ENCODE assay signal across 17 cellular contexts in the genomic region with DNA sequence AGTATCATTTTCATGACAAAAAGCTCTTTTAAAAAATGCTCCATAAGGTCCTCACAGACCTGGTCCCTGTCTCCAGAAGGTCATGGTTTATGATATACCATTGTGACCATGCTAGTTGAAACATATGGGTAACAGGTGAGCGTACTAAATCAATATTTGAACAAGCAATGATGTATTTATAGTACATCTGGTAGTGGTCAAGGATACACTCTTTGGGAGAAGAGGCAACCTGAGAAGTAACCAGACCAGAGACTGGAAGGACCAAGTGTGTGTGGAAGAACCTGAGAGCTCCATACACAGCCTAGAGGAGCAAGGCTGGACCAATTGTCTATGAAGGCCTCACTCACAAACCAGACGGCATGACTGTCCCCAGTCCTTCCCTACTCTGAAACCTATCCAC. TPM values are rescaled to one million over a fixed set of nuclear protein-coding genes. Genes with fewer than 3 reads are reported as not detected.
A peak's percentile ranks its signal among the peaks of the same experiment; 100 is the strongest.
DNase-seq lines count a peak whose midpoint lies in the region; ATAC-seq, FAIRE-seq and TF ChIP-seq lines count a peak whose summit lies in the region.
"Had no signal": no experiment of that assay in that cellular context is flagged by ENCODE, and none has a peak within 500 bp of the region (broad histone marks: within the 10 kb centered on the region; RNA-seq: fewer than 3 reads in every experiment).

No MANE protein-coding gene starts in this region.

- no peak for FAIRE-seq in frontal cortex (lab: Jason Lieb, UNC)
- FAIRE-seq: endothelial cell of umbilical vein, kidney had no signal

- H3K27ac Mint-ChIP-seq in HFFc6, result peak overlapping the region; percentile 42; the same call in 1 of the 2 replicates
- H3K27ac Mint-ChIP-seq: activated CD8-positive, alpha-beta T cell treated with anti-CD3 and anti-CD28 coated beads for 36 hours; activated T-helper 1 cell treated with anti-CD3 and anti-CD28 coated beads, Interleukin-12 subunit alpha, Interleukin-12 subunit beta, Interleukin-2, Interleukin-4 antibody, amounts not matched to agents 30 ng/mL and 10 ng/mL and 1 ng/mL, durations not matched to agents 14 hours and 24 hours and 36 hours had no signal

- H3K36me3 ChIP-seq in RWPE2 (ENCODE audit: low read depth) (peaks cover 21% of the 10 kb centered on the region), smooth muscle cell (ENCODE audit: low read depth) (no peaks in the 10 kb centered on the region)

- no peaks in the 10 kb centered on the region for H3K27me3 Mint-ChIP-seq in HFFc6 (ENCODE audit: insufficient read depth)

- H3K9me3 Mint-ChIP-seq in HFFc6, result no peaks in the 10 kb centered on the region
- H3K9me3 Mint-ChIP-seq: activated CD8-positive, alpha-beta T cell treated with anti-CD3 and anti-CD28 coated beads for 36 hours; activated T-helper 1 cell treated with anti-CD3 and anti-CD28 coated beads, Interleukin-12 subunit alpha, Interleukin-12 subunit beta, Interleukin-2, Interleukin-4 antibody, amounts not matched to agents 30 ng/mL and 10 ng/mL and 1 ng/mL, durations not matched to agents 14 hours and 24 hours and 36 hours had no signal

- H3K9ac ChIP-seq in smooth muscle cell (ENCODE audit: low read depth), result no peak overlapping the region
- H3K9ac ChIP-seq: parathyroid adenoma had no signal

- H3K9me3 ChIP-seq in RWPE2 (ENCODE audit: severe bottlenecking) (no peaks in the 10 kb centered on the region), smooth muscle cell (replicated peaks; ENCODE audit: low read depth) (no peaks in the 10 kb centered on the region)

- no peak for ATAC-seq in RWPE2 (ENCODE audit: low read depth)
- no peak for ATAC-seq in HG02852 (IDR thresholded peaks at IDR 0.05; ENCODE audit: unreplicated experiment)
- no peak for ATAC-seq in GM21447 (IDR thresholded peaks at IDR 0.05; ENCODE audit: unreplicated experiment)
- ATAC-seq: activated CD8-positive, alpha-beta T cell treated with anti-CD3 and anti-CD28 coated beads for 36 hours had no signal

- 91% methylated on average over 2 of the region's 2 CpGs for WGBS in smooth muscle cell (ENCODE audit: low lambda C conversion rate)

- TF ChIP-seq CTCF in HFFc6 (IDR thresholded peaks at IDR 0.05), result no peak
- TF ChIP-seq CTCF in RWPE2 (IDR thresholded peaks at IDR 0.05; ENCODE audit: poor library complexity, severe bottlenecking), result no peak
- TF ChIP-seq CTCF in smooth muscle cell (IDR thresholded peaks at IDR 0.05; ENCODE audit: borderline replicate concordance, insufficient read depth, poor library complexity, severe bottlenecking), result no peak

- peaks cover under 1% of the 10 kb centered on the region for H4K20me1 ChIP-seq in smooth muscle cell (ENCODE audit: low read depth)

- no peak overlapping the region for H3K4me3 Mint-ChIP-seq in HFFc6
- H3K4me3 Mint-ChIP-seq: activated CD8-positive, alpha-beta T cell treated with anti-CD3 and anti-CD28 coated beads for 36 hours; activated T-helper 1 cell treated with anti-CD3 and anti-CD28 coated beads, Interleukin-12 subunit alpha, Interleukin-12 subunit beta, Interleukin-2, Interleukin-4 antibody, amounts not matched to agents 30 ng/mL and 10 ng/mL and 1 ng/mL, durations not matched to agents 14 hours and 24 hours and 36 hours had no signal

- peaks cover 33% of the 10 kb centered on the region for H3F3A ChIP-seq in smooth muscle cell (ENCODE audit: low read depth)

- H2AFZ ChIP-seq in smooth muscle cell (ENCODE audit: low read depth), result no peak overlapping the region
- H2AFZ ChIP-seq: parathyroid adenoma had no signal

- H3K27ac ChIP-seq in RWPE2 (ENCODE audit: poor library complexity, severe bottlenecking), result peak overlapping the region; percentile 75
- peak overlapping the region; percentile 58 for H3K27ac ChIP-seq in layer of hippocampus (ENCODE audit: low read depth, low read length)
- peak overlapping the region; percentile 92 for H3K27ac ChIP-seq in smooth muscle cell (ENCODE audit: low read depth)
- H3K27ac ChIP-seq: parathyroid adenoma, WERI-Rb-1 had no signal

- H3K36me3 Mint-ChIP-seq in HFFc6 (ENCODE audit: low read depth), result peaks cover 4% of the 10 kb centered on the region

- H3K79me2 ChIP-seq in smooth muscle cell (ENCODE audit: low read depth), result peaks cover 50% of the 10 kb centered on the region
- H3K79me2 ChIP-seq: parathyroid adenoma had no signal

- H3K4me3 ChIP-seq in RWPE2 (ENCODE audit: severe bottlenecking) (no peak overlapping the region), smooth muscle cell (no peak overlapping the region)

- H3K4me2 ChIP-seq in smooth muscle cell, result no peak overlapping the region

- H3K4me1 ChIP-seq in RWPE2 (ENCODE audit: insufficient read depth, poor library complexity, severe bottlenecking) (peaks cover 68% of the 10 kb centered on the region), smooth muscle cell (ENCODE audit: low read depth) (peaks cover 15% of the 10 kb centered on the region)

- DNase-seq in HFFc6 (no peak), RWPE2 (ENCODE audit: low spot score) (no peak), smooth muscle cell (lab: John Stamatoyannopoulos, UW; ENCODE audit: unreplicated experiment) (no peak), frontal cortex (ENCODE audit: low spot score in 2 of 2) (no peak)
- DNase-seq in stimulated activated CD4-positive, alpha-beta T cell treated with anti-CD3 and anti-CD28 coated beads, Interleukin-4, amount 100 ng/mL, for 24 hours, result no peak
- DNase-seq: activated CD8-positive, alpha-beta T cell treated with anti-CD3 and anti-CD28 coated beads for 36 hours; kidney; NCI-H1092; NCI-H345; stimulated activated CD4-positive, alpha-beta T cell treated with anti-CD3 and anti-CD28 coated beads, Interleukin-12 subunit alpha, Interleukin-12 subunit beta, amount 100 ng/mL, for 4 hours; WERI-Rb-1 had no signal

- H3K27me3 ChIP-seq in RWPE2 (ENCODE audit: insufficient read depth, poor library complexity, severe bottlenecking), result no peaks in the 10 kb centered on the region
- no peaks in the 10 kb centered on the region for H3K27me3 ChIP-seq in layer of hippocampus (ENCODE audit: control insufficient read depth, insufficient read depth, low read length)
- H3K27me3 ChIP-seq in smooth muscle cell (ENCODE audit: low read depth), result no peaks in the 10 kb centered on the region

- peaks cover 93% of the 10 kb centered on the region for H3K4me1 Mint-ChIP-seq in HFFc6 (ENCODE audit: low read depth)

RNA-seq across cellular contexts. Expression of a gene that starts 55.1 kb away (rescaled TPM):
- total RNA-seq in HFFc6 (2021; fragmentation: NEBNext Ultra II Directional; extraction: Animal tissue kit (Norgen Biotek cat#: 25700)), result 10 to 100 TPM; 14.4 to 18.9 (median 16.7) TPM
- total RNA-seq in smooth muscle cell (18.6 and 18.8 TPM in 2 replicates), frontal cortex (23.2 TPM)
- polyA plus RNA-seq in smooth muscle cell, result 10.5 and 13.4 TPM in 2 replicates
